In the genomic region with DNA sequence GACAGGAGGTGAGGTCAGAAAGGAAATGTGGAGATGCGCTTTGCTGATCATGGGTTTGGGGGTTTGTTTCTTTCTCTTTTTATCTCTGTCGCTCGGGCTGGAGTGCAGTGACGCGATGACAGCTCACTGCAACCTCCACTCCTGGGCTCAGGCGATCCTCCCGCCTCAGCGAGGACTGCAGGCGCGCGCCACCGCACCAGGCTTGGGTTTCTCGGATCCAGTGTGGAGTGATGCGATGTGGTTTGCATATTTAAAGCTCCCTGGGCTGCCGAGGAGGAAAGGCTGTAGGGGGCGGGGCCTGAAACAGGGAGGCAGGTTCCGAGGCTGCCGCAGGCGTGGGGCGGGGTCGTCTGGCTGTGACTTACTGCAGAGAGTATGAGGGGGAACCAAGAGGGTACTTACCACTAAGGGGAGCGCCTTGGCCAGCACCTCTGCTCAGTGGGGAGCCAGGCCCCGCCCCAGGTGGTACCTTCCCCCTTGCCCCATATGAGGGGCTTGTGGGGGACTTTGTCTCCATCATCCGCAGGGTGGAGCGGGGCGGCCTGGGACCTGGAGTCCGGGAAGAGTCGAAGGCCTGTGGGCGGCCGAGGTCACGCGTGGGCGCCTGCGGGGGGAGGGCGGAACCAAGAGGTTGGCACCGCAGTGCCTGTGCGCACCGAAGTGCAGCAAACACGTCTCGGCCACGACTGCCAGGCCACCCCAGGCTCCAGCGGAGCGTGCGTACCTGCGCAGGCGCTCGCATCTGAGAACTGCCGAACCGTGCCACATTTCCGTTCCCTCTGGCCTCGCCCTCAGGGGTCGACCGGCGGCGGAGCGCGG, we compare ENCODE assay signal across 8 cellular contexts. TPM values are rescaled to one million over a fixed set of nuclear protein-coding genes. Genes with fewer than 3 reads are reported as not detected.
DNase-seq lines count a peak whose midpoint lies in the region; ATAC-seq, FAIRE-seq and TF ChIP-seq lines count a peak whose summit lies in the region.

No MANE protein-coding gene starts in this region.

- TF ChIP-seq POLR2A in tibial nerve (IDR thresholded peaks at IDR 0.05): no peak

- dilution Hi-C loops in keratinocyte (cut with MboI; ENCODE audit: extremely low pct_ligation_motif_present, low sequenced_read_pairs): no loop called here

- peak overlapping the region; percentile 79 for H2AFZ ChIP-seq in keratinocyte (ENCODE audit: control insufficient read depth, low read length)

- H3K9ac ChIP-seq in HUES6 (ENCODE audit: low read length) (peak overlapping the region; percentile 32), keratinocyte (ENCODE audit: control insufficient read depth, extremely low read depth, insufficient read depth, low read length) (peak overlapping the region; percentile 43)

- peaks cover 33% of the 10 kb centered on the region for H3K4me1 ChIP-seq in HUES6 (ENCODE audit: control insufficient read depth, insufficient read depth, low read length)
- peaks cover 37% of the 10 kb centered on the region for H3K4me1 ChIP-seq in keratinocyte (ENCODE audit: control insufficient read depth, extremely low read depth, insufficient read depth, low read length)
- H3K4me1 ChIP-seq in tibial nerve: peaks cover 3 to 40% (median 28%) of the 10 kb centered on the region in 4 donors

- ATAC-seq in GM19035 (IDR thresholded peaks at IDR 0.05; ENCODE audit: unreplicated experiment) (peak; percentile 58), HG03457 (IDR thresholded peaks at IDR 0.05; ENCODE audit: unreplicated experiment) (no peak), HG02623 (IDR thresholded peaks at IDR 0.05; ENCODE audit: unreplicated experiment) (no peak)

- FAIRE-seq in keratinocyte (lab: Jason Lieb, UNC): no peak

- H3K9me3 ChIP-seq in HUES6 (ENCODE audit: control insufficient read depth, insufficient read depth, low read depth, low read length) (no peaks in the 10 kb centered on the region), keratinocyte (ENCODE audit: control insufficient read depth, low read depth, low read length) (no peaks in the 10 kb centered on the region), tibial nerve (no peaks in the 10 kb centered on the region)

- H3K27me3 ChIP-seq in HUES6 (ENCODE audit: control insufficient read depth, insufficient read depth, low read length) (no peaks in the 10 kb centered on the region), keratinocyte (ENCODE audit: control insufficient read depth, extremely low read depth, insufficient read depth, low read length) (no peaks in the 10 kb centered on the region), tibial nerve (no peaks in the 10 kb centered on the region)

- H3K36me3 ChIP-seq in HUES6 (ENCODE audit: control insufficient read depth, insufficient read depth, low read length) (no peaks in the 10 kb centered on the region), keratinocyte (ENCODE audit: control insufficient read depth in 2 of 2, extremely low read depth in 1 of 2, insufficient read depth in 2 of 2, low read length in 2 of 2) (no peaks in the 10 kb centered on the region), tibial nerve (no peaks in the 10 kb centered on the region)

- DNase-seq in activated gamma-delta T cell treated with Interleukin-2 at 50 U/mL for 16 hours: peak; percentile 49
- no peak for DNase-seq in keratinocyte (ENCODE audit: low read depth, low spot score)
- no peak for DNase-seq in tibial nerve (ENCODE audit: low spot score in 2 of 2)
- DNase-seq in NCI-H1092 treated with DMSO at 0.1 percent for 48 hours (lab: John Stamatoyannopoulos, UW): no peak

- no peaks in the 10 kb centered on the region for H3K9me1 ChIP-seq in keratinocyte (ENCODE audit: control insufficient read depth, extremely low read depth, insufficient read depth, low read length)

- TF ChIP-seq EP300 in tibial nerve (IDR thresholded peaks at IDR 0.05): no peak

- peak overlapping the region; percentile 62 for H3K4me2 ChIP-seq in keratinocyte (ENCODE audit: control insufficient read depth, extremely low read depth, insufficient read depth, low read depth, low read length)

- WGBS in tibial nerve, 2 donors: 34 to 44% methylated on average over 46 to 57 of the region's 57 CpGs

- no peak overlapping the region for H3K27ac ChIP-seq in HUES6 (ENCODE audit: low read depth, low read length)
- peak overlapping the region; percentile 6 for H3K27ac ChIP-seq in keratinocyte (ENCODE audit: control insufficient read depth, insufficient read depth, low read length)
- H3K27ac ChIP-seq in tibial nerve: peak overlapping the region in 3 of 4 donors; percentile 55 to 76 (median 75)

- no peaks in the 10 kb centered on the region for H4K20me1 ChIP-seq in keratinocyte (ENCODE audit: control insufficient read depth, extremely low read depth, insufficient read depth, low read length)

- TF ChIP-seq CTCF in keratinocyte (optimal IDR thresholded peaks at IDR 0.05 in 1 of 3, IDR thresholded peaks at IDR 0.05 in 1 of 3, conservative IDR thresholded peaks at IDR 0.05 in 1 of 3; ENCODE audit: extremely low read depth in 1 of 3, insufficient read depth in 2 of 3, low read length in 3 of 3) (no peak), tibial nerve (IDR thresholded peaks at IDR 0.05) (no peak)

- no peaks in the 10 kb centered on the region for H3K79me2 ChIP-seq in keratinocyte (ENCODE audit: control insufficient read depth, insufficient read depth, low read length)

- H3K4me3 ChIP-seq in HUES6 (ENCODE audit: low read depth, low read length) (peak overlapping the region; percentile 51), keratinocyte (ENCODE audit: control insufficient read depth in 2 of 3, extremely low read depth in 1 of 3, insufficient read depth in 2 of 3, low read depth in 1 of 3, low read length in 3 of 3) (peak overlapping the region in 1 of 3 experiments; percentile 52), tibial nerve (peak overlapping the region in 2 of 4 donors; percentile 20 to 26)

RNA-seq across cellular contexts. Expression of a gene that starts 12.7 kb away (rescaled TPM):
- polyA plus RNA-seq in keratinocyte: 61.1 to 93.0 TPM (median 71.1 TPM) in 3 replicates
- polyA plus RNA-seq in keratinocyte (2011; ENCODE audit: low read depth): 5.8 TPM
- polyA plus RNA-seq in keratinocyte (2011; cell fraction: cytosol; rRNA removed): 62.2 and 89.3 TPM in 2 replicates
- 43.7 and 54.2 TPM in 2 replicates for polyA plus RNA-seq in keratinocyte (2011; cell fraction: nucleus; rRNA removed)
- 37.3 and 78.3 TPM in 2 replicates for polyA plus RNA-seq in keratinocyte (2012; ENCODE audit: low replicate concordance)
- polyA minus RNA-seq in keratinocyte: 77.2 to 120 TPM (median 120 TPM) in 3 replicates
- polyA minus RNA-seq in keratinocyte (2011; cell fraction: cytosol; rRNA and poly(A)+ RNA removed): 138 TPM
- 39.0 and 43.5 TPM in 2 replicates for polyA minus RNA-seq in keratinocyte (2011; cell fraction: nucleus; rRNA and poly(A)+ RNA removed)
- total RNA-seq in tibial nerve: 10 to 100 TPM in 2 of 4 donors, 1 to 10 TPM in 2; 7.9 to 15.3 (median 10.1) TPM

RNA-seq across cellular contexts. Expression of a gene that starts 28.3 kb away (rescaled TPM):
- 43.3 to 78.0 TPM (median 45.0 TPM) in 3 replicates for polyA plus RNA-seq in keratinocyte
- 43.1 TPM for polyA plus RNA-seq in keratinocyte (2011; ENCODE audit: low read depth)
- 39.3 and 57.7 TPM in 2 replicates for polyA plus RNA-seq in keratinocyte (2011; cell fraction: cytosol; rRNA removed)
- polyA plus RNA-seq in keratinocyte (2011; cell fraction: nucleus; rRNA removed): 283 and 333 TPM in 2 replicates
- polyA plus RNA-seq in keratinocyte (2012; ENCODE audit: low replicate concordance): 49.7 and 77.8 TPM in 2 replicates
- 101 to 338 TPM (median 132 TPM) in 3 replicates for polyA minus RNA-seq in keratinocyte
- polyA minus RNA-seq in keratinocyte (2011; cell fraction: cytosol; rRNA and poly(A)+ RNA removed): 94.4 TPM
- 224 and 276 TPM in 2 replicates for polyA minus RNA-seq in keratinocyte (2011; cell fraction: nucleus; rRNA and poly(A)+ RNA removed)
- total RNA-seq in tibial nerve: 100 to 1,000 TPM in 2 of 4 donors, 10 to 100 TPM in 2; 76.8 to 101 (median 93.9) TPM
